9 cellular contexts compared by ENCODE assay signal in genomic region chr7:31316876-31317275, GRCh38. TPM values are rescaled to one million over a fixed set of nuclear protein-coding genes. Genes with fewer than 3 reads are reported as not detected.
"Had no signal": no experiment of that assay in that cellular context is flagged by ENCODE, and none has a peak within 500 bp of the region (broad histone marks: within the 10 kb centered on the region; RNA-seq: fewer than 3 reads in every experiment).

No MANE protein-coding gene starts in this region.

- DNase-seq: IMR-90, KBM-7, KG1 had no signal

- H3K9ac ChIP-seq: KMS-11 had no signal

- H3K27me3 Mint-ChIP-seq: IgD-negative memory B cell had no signal

- FAIRE-seq: HTR-8/SVneo had no signal

- H3K27ac Mint-ChIP-seq: IgD-negative memory B cell had no signal

- H3K36me3 Mint-ChIP-seq: IgD-negative memory B cell had no signal

- H3K4me2 ChIP-seq: KMS-11 had no signal

- H3K4me1 Mint-ChIP-seq: IgD-negative memory B cell had no signal

- H3K4me3 Mint-ChIP-seq: IgD-negative memory B cell had no signal

- H3K27ac ChIP-seq: HL-60, KMS-11 had no signal

RNA-seq across cellular contexts. Expression of gene NEUROD6, which starts 23.6 kb away (rescaled TPM):
- total RNA-seq: HT-29, HT1080, IMR-90 had no signal
- polyA plus RNA-seq: IgD-negative memory B cell, IMR-90 had no signal
